24 cellular contexts compared by ENCODE assay signal in the genomic region with DNA sequence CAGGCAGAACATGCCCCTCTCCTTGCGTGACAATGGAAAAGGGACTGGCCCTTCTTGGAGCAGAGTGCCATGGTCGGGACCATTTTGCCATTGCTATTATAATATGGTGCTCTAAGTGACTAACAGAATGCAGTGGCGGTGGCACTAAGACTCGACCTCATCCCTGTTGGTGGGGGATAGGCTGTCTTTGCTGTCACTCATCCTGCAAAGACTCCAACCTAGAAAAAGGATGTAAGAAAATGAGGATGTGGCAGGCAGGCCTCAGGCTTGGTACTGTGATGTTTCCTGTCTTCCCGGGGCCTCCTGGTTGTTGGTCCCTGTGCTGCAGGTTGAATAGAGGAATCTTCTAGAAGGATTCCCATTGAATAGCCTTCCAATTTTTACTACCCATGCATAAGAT. TPM values are rescaled to one million over a fixed set of nuclear protein-coding genes. Genes with fewer than 3 reads are reported as not detected.
DNase-seq lines count a peak whose midpoint lies in the region; ATAC-seq, FAIRE-seq and TF ChIP-seq lines count a peak whose summit lies in the region.
"Had no signal": no experiment of that assay in that cellular context is flagged by ENCODE, and none has a peak within 500 bp of the region (broad histone marks: within the 10 kb centered on the region; RNA-seq: fewer than 3 reads in every experiment).

No MANE protein-coding gene starts in this region.

- POLR2A ChIA-PET in GM12878 (lab: Charles Lee), result interaction anchor here (2.1 kb wide), 1 partner anchor 19 kb away, joined by 5 read pairs; a partner anchor contains a TSS

- H3K4me1 Mint-ChIP-seq in nephron progenitor cell, result peaks cover 21% of the 10 kb centered on the region
- H3K4me1 Mint-ChIP-seq: CD4-positive, CD25-positive, alpha-beta regulatory T cell had no signal

- no peaks in the 10 kb centered on the region for H3K27me3 ChIP-seq in BLaER1 treated with 17β-estradiol and CSF1 and Interleukin-3, amounts not matched to agents 10 nM and 100 nM
- no peaks in the 10 kb centered on the region for H3K27me3 ChIP-seq in Karpas-422 (ENCODE audit: low read length)
- H3K27me3 ChIP-seq in GM12878 (replicated peaks in 1 of 2; ENCODE audit: control insufficient read depth in 2 of 2, insufficient read depth in 2 of 2, low read length in 1 of 2), result no peaks in the 10 kb centered on the region

- DNase-seq in Karpas-422 (no peak), GM12878 (ENCODE audit: low read depth, low spot score) (no peak), nephron progenitor cell (no peak), NCI-H774 (lab: John Stamatoyannopoulos, UW) (no peak)
- no peak for DNase-seq in stimulated activated CD4-positive, alpha-beta T cell treated with anti-CD3 and anti-CD28 coated beads, Interleukin-4, amount 100 ng/mL, for 4 hours
- no peak for DNase-seq in stimulated activated CD8-positive, alpha-beta memory T cell treated with anti-CD3 and anti-CD28 coated beads, Interleukin-4, amount 100 ng/mL, for 48 hours
- DNase-seq: 8988T; CD4-positive, CD25-positive, alpha-beta regulatory T cell; COR-L47; DMS 273 treated with DMSO at 0.1 percent for 48 hours; H7; NCI-H1694 treated with DMSO at 0.1 percent for 48 hours; NCI-H510A treated with DMSO at 0.1 percent for 48 hours; NCI-H82; RPMI8226; SHP77 treated with DMSO at 0.1 percent for 48 hours; SK-N-SH had no signal

- TF ChIP-seq EP300 in GM12878 (IDR thresholded peaks at IDR 0.05; ENCODE audit: borderline replicate concordance in 1 of 2, control insufficient read depth in 1 of 2, low read depth in 2 of 2, low read length in 2 of 2), result no peak

- SMC1A ChIA-PET in GM12878 (lab: Charles Lee; ENCODE audit: uncharacterized antibody, unreplicated experiment), result interaction anchor here (2.3 to 11.3 kb wide), 2 partner anchors 8 to 16 kb away, joined by 23 to 137 read pairs; a partner anchor contains a TSS

- H3K27ac Mint-ChIP-seq in nephron progenitor cell, result peak overlapping the region; percentile 48
- H3K27ac Mint-ChIP-seq: CD4-positive, CD25-positive, alpha-beta regulatory T cell had no signal

- H3K9me3 Mint-ChIP-seq in nephron progenitor cell, result no peaks in the 10 kb centered on the region
- H3K9me3 Mint-ChIP-seq: CD4-positive, CD25-positive, alpha-beta regulatory T cell had no signal

- no TSS peak for BruUV-seq in GM12878 (replicated peaks; lab: Mats Ljungman, UMichigan)

- peaks cover 1 to 6% (median 2%) of the 10 kb centered on the region in 11 experiments; a peak in 17 of 22 replicates for H3K9me3 ChIP-seq in BLaER1 treated with 17β-estradiol and CSF1 and Interleukin-3, amounts not matched to agents 10 nM and 100 nM (replicated peaks in 1 of 11)
- H3K9me3 ChIP-seq in Karpas-422 (ENCODE audit: low read length) (no peaks in the 10 kb centered on the region), GM12878 (replicated peaks; ENCODE audit: control insufficient read depth, insufficient read depth, low read length) (no peaks in the 10 kb centered on the region; the same call in 1 of the 3 replicates)
- H3K9me3 ChIP-seq: SK-N-SH had no signal

- H3K9me2 ChIP-seq in Karpas-422 (replicated peaks; ENCODE audit: insufficient read depth, low read length), result no peaks in the 10 kb centered on the region
- H3K9me2 ChIP-seq: SK-N-SH had no signal

- peaks cover 0 to 71% (median 4%) of the 10 kb centered on the region in 11 experiments; a peak in 13 of 22 replicates for H3K36me3 ChIP-seq in BLaER1 treated with 17β-estradiol and CSF1 and Interleukin-3, amounts not matched to agents 10 nM and 100 nM
- H3K36me3 ChIP-seq in Karpas-422 (ENCODE audit: insufficient read depth, low read length) (peaks cover 10% of the 10 kb centered on the region; the same call in 1 of the 2 replicates), GM12878 (ENCODE audit: control insufficient read depth in 2 of 2, insufficient read depth in 2 of 2, low read length in 1 of 2) (peaks cover 8 to 30% of the 10 kb centered on the region in 2 experiments; a peak in 3 of 4 replicates)

- peaks cover 6% of the 10 kb centered on the region for H3K27me3 Mint-ChIP-seq in nephron progenitor cell (ENCODE audit: low read depth, poor library complexity)

- peaks cover 23 to 48% (median 34%) of the 10 kb centered on the region in 10 experiments for H3K4me1 ChIP-seq in BLaER1 treated with 17β-estradiol and CSF1 and Interleukin-3, amounts not matched to agents 10 nM and 100 nM
- H3K4me1 ChIP-seq in Karpas-422 (ENCODE audit: low read length), result peaks cover 16% of the 10 kb centered on the region
- peaks cover 7% of the 10 kb centered on the region for H3K4me1 ChIP-seq in GM12878 (ENCODE audit: control insufficient read depth, insufficient read depth, low read length)

- ATAC-seq in GM12878, result no peak; the same call in 2 of the 3 replicates
- no peak for ATAC-seq in HG02623 (IDR thresholded peaks at IDR 0.05; ENCODE audit: unreplicated experiment)

- H4K20me1 ChIP-seq in BLaER1 treated with 17β-estradiol and CSF1 and Interleukin-3, amounts not matched to agents 10 nM and 100 nM, result peaks cover 0 to 25% (median 0%) of the 10 kb centered on the region in 11 experiments; a peak in 2 of 22 replicates
- H4K20me1 ChIP-seq in Karpas-422 (ENCODE audit: insufficient read depth, low read depth, low read length) (no peaks in the 10 kb centered on the region), GM12878 (ENCODE audit: control insufficient read depth, insufficient read depth) (peaks cover 6% of the 10 kb centered on the region; the same call in 1 of the 2 replicates)

- 79% methylated on average over 5 of the region's 5 CpGs for WGBS in GM12878 (ENCODE audit: insufficient coverage, insufficient replicate concordance, low lambda C conversion rate, missing lambda C conversion rate)

- RAD21 ChIA-PET in GM12878 (lab: Charles Lee; ENCODE audit: unreplicated experiment), result interaction anchor here (2.3 kb wide), 1 partner anchor 18 kb away, joined by 8 read pairs; a partner anchor contains a TSS

- H2AFZ ChIP-seq in Karpas-422 (ENCODE audit: low read length) (no peak overlapping the region), GM12878 (ENCODE audit: control insufficient read depth, low read depth, low read length) (no peak overlapping the region)

- TF ChIP-seq RAD21 in GM12878 (IDR thresholded peaks at IDR 0.05; ENCODE audit: insufficient read depth, low read depth, low read length), result no peak

- H3K79me2 ChIP-seq in Karpas-422 (ENCODE audit: low read length), result peaks cover 75% of the 10 kb centered on the region
- H3K79me2 ChIP-seq in GM12878 (ENCODE audit: control insufficient read depth, insufficient read depth, low read length), result peaks cover 68% of the 10 kb centered on the region

- peak overlapping the region in 9 of 11 experiments; percentile 3 to 61 (median 20); a peak in 10 of 22 replicates for H3K4me2 ChIP-seq in BLaER1 treated with 17β-estradiol and CSF1 and Interleukin-3, amounts not matched to agents 10 nM and 100 nM
- H3K4me2 ChIP-seq in Karpas-422 (ENCODE audit: low read depth, low read length, poor library complexity, severe bottlenecking), result no peak overlapping the region
- H3K4me2 ChIP-seq in GM12878 (ENCODE audit: control insufficient read depth, insufficient read depth), result no peak overlapping the region
- H3K4me2 ChIP-seq: SK-N-SH had no signal

- H3K27ac ChIP-seq in BLaER1 treated with 17β-estradiol and CSF1 and Interleukin-3, amounts not matched to agents 10 nM and 100 nM, result no peak overlapping the region
- H3K27ac ChIP-seq in Karpas-422 (ENCODE audit: low read length) (peak overlapping the region; percentile 34; the same call in 1 of the 2 replicates), GM12878 (ENCODE audit: control insufficient read depth, insufficient read depth) (no peak overlapping the region)
- H3K27ac ChIP-seq: HL-60 had no signal

- no peak for FAIRE-seq in GM12878 (lab: Jason Lieb, UNC)
- FAIRE-seq: GM12892 had no signal

- CTCF ChIA-PET in GM12878 (lab: Yijun Ruan, JAX), result interaction anchor here (2.0 to 4.4 kb wide), 2 partner anchors 23 to 39 kb away, joined by 11 to 24 read pairs; no protein-coding TSS in a partner anchor

- no peak overlapping the region for H3K4me3 ChIP-seq in BLaER1 treated with 17β-estradiol and CSF1 and Interleukin-3, amounts not matched to agents 10 nM and 100 nM
- H3K4me3 ChIP-seq in Karpas-422 (ENCODE audit: low read length) (no peak overlapping the region), GM12878 (no peak overlapping the region)

- H3K4me3 Mint-ChIP-seq in nephron progenitor cell, result no peak overlapping the region
- H3K4me3 Mint-ChIP-seq: CD4-positive, CD25-positive, alpha-beta regulatory T cell had no signal

- intact Hi-C loops in GM12878 (cut with micrococcal nuclease; ENCODE audit: unreplicated experiment), result no loop called here

- TF ChIP-seq CTCF in GM12878 (IDR thresholded peaks at IDR 0.05 in 2 of 3, conservative IDR thresholded peaks at IDR 0.05 in 1 of 3; ENCODE audit: control insufficient read depth in 2 of 3, extremely low read depth in 1 of 3, insufficient read depth in 1 of 3, low read depth in 3 of 3, low read length in 3 of 3), result no peak
- TF ChIP-seq CTCF in nephron progenitor cell (IDR thresholded peaks at IDR 0.05), result no peak

- in situ Hi-C loops in GM12878 (cut with MboI), result no loop called here

- no peak for TF ChIP-seq POLR2A in GM12878 (IDR thresholded peaks at IDR 0.05; ENCODE audit: low read depth, low read length)

- H3K36me3 Mint-ChIP-seq in nephron progenitor cell (ENCODE audit: low read depth), result no peaks in the 10 kb centered on the region
- H3K36me3 Mint-ChIP-seq: CD4-positive, CD25-positive, alpha-beta regulatory T cell had no signal

- no peak overlapping the region for H3K9ac ChIP-seq in BLaER1 treated with 17β-estradiol and CSF1 and Interleukin-3, amounts not matched to agents 10 nM and 100 nM
- H3K9ac ChIP-seq in Karpas-422 (ENCODE audit: low read length) (no peak overlapping the region), GM12878 (ENCODE audit: control insufficient read depth, insufficient read depth, low read length) (no peak overlapping the region)
- H3K9ac ChIP-seq: SK-N-SH had no signal

RNA-seq across cellular contexts. Expression of a gene that starts 18.6 kb away (rescaled TPM):
- 51.7 and 99.1 TPM in 2 replicates for total RNA-seq in Karpas-422 (2014; rRNA removed; shearing (Covaris generic); ENCODE audit: low replicate concordance)
- total RNA-seq in GM12878 (2013; cell fraction: nucleolus; rRNA removed), result 275 and 310 TPM in 2 replicates
- 113 and 114 TPM in 2 replicates for total RNA-seq in GM12878 (2014; rRNA removed)
- total RNA-seq in GM12878 (2014; rRNA removed; fragmentation: Illumina TruSeq; extraction: Trizol), result 121 and 122 TPM in 2 replicates
- total RNA-seq in GM12878 (2021), result 103 and 107 TPM in 2 replicates
- 81.4 TPM for polyA plus RNA-seq in GM12878 (2011; ENCODE audit: low read depth)
- 58.9 and 84.8 TPM in 2 replicates for polyA plus RNA-seq in GM12878 (2011; rRNA removed)
- 43.9 and 56.1 TPM in 2 replicates for polyA plus RNA-seq in GM12878 (2011; cell fraction: cytosol; rRNA removed)
- 198 and 209 TPM in 2 replicates for polyA plus RNA-seq in GM12878 (2011; cell fraction: nucleus; rRNA removed)
- polyA plus RNA-seq in GM12878 (2012), result 105 and 141 TPM in 2 replicates
- polyA plus RNA-seq in GM12878 (2014; fragmentation: Illumina TruSeq; extraction: Trizol), result 156 and 162 TPM in 2 replicates
- polyA plus RNA-seq in GM12878 (2014; fragmentation: Nextera tagmentation; extraction: Ambion mirVana), result 100 to 1,000 TPM; 165 to 201 TPM
- polyA plus RNA-seq in GM12878 (2014; rRNA removed), result 75.0 and 79.5 TPM in 2 replicates
- polyA plus RNA-seq in GM12878 (2016; fragmentation: Nextera tagmentation; extraction: Ambion mirVana), result 100 to 1,000 TPM; 156 to 158 TPM
- 60.2 and 69.3 TPM in 2 replicates for polyA minus RNA-seq in GM12878 (2011; rRNA and poly(A)+ RNA removed)
- polyA minus RNA-seq in GM12878 (2011; cell fraction: cytosol; rRNA and poly(A)+ RNA removed), result 31.5 and 35.9 TPM in 2 replicates
- polyA minus RNA-seq in GM12878 (2011; cell fraction: nucleus; rRNA and poly(A)+ RNA removed), result 126 and 166 TPM in 2 replicates
- total RNA-seq: Daoy, H7, HT1080 had no signal
- polyA plus RNA-seq: AG04450, SK-N-SH had no signal

RNA-seq across cellular contexts. Expression of a gene that starts 51.5 kb away (rescaled TPM):
- not detected in 2 replicates for total RNA-seq in Karpas-422 (2014; rRNA removed; shearing (Covaris generic); ENCODE audit: low replicate concordance)
- not detected in 2 replicates for total RNA-seq in GM12878 (2013; cell fraction: nucleolus; rRNA removed)
- total RNA-seq in GM12878 (2014; rRNA removed), result 0.06 and 0.11 TPM in 2 replicates
- total RNA-seq in GM12878 (2014; rRNA removed; fragmentation: Illumina TruSeq; extraction: Trizol), result not detected in 2 replicates
- 0.10 TPM in 1 of 2 replicates, not detected in the other for total RNA-seq in GM12878 (2021)
- polyA plus RNA-seq in GM12878 (2011; ENCODE audit: low read depth), result not detected
- 0.14 TPM in 1 of 2 replicates, not detected in the other for polyA plus RNA-seq in GM12878 (2011; rRNA removed)
- 0.03 TPM in 1 of 2 replicates, not detected in the other for polyA plus RNA-seq in GM12878 (2011; cell fraction: cytosol; rRNA removed)
- polyA plus RNA-seq in GM12878 (2011; cell fraction: nucleus; rRNA removed), result not detected in 2 replicates
- polyA plus RNA-seq in GM12878 (2012), result 0.06 and 0.08 TPM in 2 replicates
- polyA plus RNA-seq in GM12878 (2014; fragmentation: Illumina TruSeq; extraction: Trizol), result 0.08 and 0.09 TPM in 2 replicates
- polyA plus RNA-seq in GM12878 (2014; fragmentation: Nextera tagmentation; extraction: Ambion mirVana), result under 1 TPM in 1 of 2 experiments, not detected in 1; 0.07 TPM
- polyA plus RNA-seq in GM12878 (2014; rRNA removed), result not detected in 2 replicates
- under 1 TPM in 1 of 2 experiments, not detected in 1; 0.13 TPM for polyA plus RNA-seq in GM12878 (2016; fragmentation: Nextera tagmentation; extraction: Ambion mirVana)
- not detected in 2 replicates for polyA minus RNA-seq in GM12878 (2011; rRNA and poly(A)+ RNA removed)
- polyA minus RNA-seq in GM12878 (2011; cell fraction: cytosol; rRNA and poly(A)+ RNA removed), result not detected in 2 replicates
- polyA minus RNA-seq in GM12878 (2011; cell fraction: nucleus; rRNA and poly(A)+ RNA removed), result not detected in 2 replicates
- total RNA-seq: CD4-positive, CD25-positive, alpha-beta regulatory T cell; Daoy; H7; HT1080 had no signal
- polyA plus RNA-seq: AG04450, SK-N-SH had no signal

Comparison
In these comparisons a context has a peak if more than half of its experiments do, and no peak if none do; other contexts are left out.
1. H3K4me2 ChIP-seq: peak in BLaER1 treated with 17β-estradiol and CSF1 and Interleukin-3, amounts not matched to agents 10 nM and 100 nM (9 of 11); none in Karpas-422 (single experiment) and GM12878 (single experiment).